Comparison of ENCODE assay signal across 13 cellular contexts in genomic region chr11:115471367-115471766, GRCh38. TPM values are rescaled to one million over a fixed set of nuclear protein-coding genes. Genes with fewer than 3 reads are reported as not detected.
A peak's percentile ranks its signal among the peaks of the same experiment; 100 is the strongest.
DNase-seq lines count a peak whose midpoint lies in the region; ATAC-seq and TF ChIP-seq lines count a peak whose summit lies in the region.
"Had no signal": no experiment of that assay in that cellular context is flagged by ENCODE, and none has a peak within 500 bp of the region (broad histone marks: within the 10 kb centered on the region; RNA-seq: fewer than 3 reads in every experiment).

No MANE protein-coding gene starts in this region.

- H3K27me3 ChIP-seq in lower lobe of right lung (ENCODE audit: low read depth) = no peaks in the 10 kb centered on the region
- H3K27me3 ChIP-seq in CD4-positive, alpha-beta T cell (ENCODE audit: control insufficient read depth, insufficient read depth, low read length) = no peaks in the 10 kb centered on the region

- CTCF ChIA-PET in CD4-positive, alpha-beta T cell (lab: Charles Lee) = no interaction called here

- H3K4me3 Mint-ChIP-seq in CD4-positive, alpha-beta T cell = no peak overlapping the region
- H3K4me3 Mint-ChIP-seq: naive B cell; T-helper 1 cell treated with Interleukin-12 subunit alpha and Interleukin-12 subunit beta and Interleukin-4 antibody, amounts not matched to agents 30 μg/mL and 1 μg/mL, for 36 hours had no signal

- peaks cover 2% of the 10 kb centered on the region for H3K9me3 Mint-ChIP-seq in CD4-positive, alpha-beta T cell
- H3K9me3 Mint-ChIP-seq: T-helper 1 cell treated with Interleukin-12 subunit alpha and Interleukin-12 subunit beta and Interleukin-4 antibody, amounts not matched to agents 30 μg/mL and 1 μg/mL, for 36 hours had no signal

- ATAC-seq in GM18520 (IDR thresholded peaks at IDR 0.05; ENCODE audit: unreplicated experiment) (peak; percentile 62), HG02763 (IDR thresholded peaks at IDR 0.05; ENCODE audit: unreplicated experiment) (peak; percentile 75), lower lobe of right lung (peak; percentile 79 to 93)
- ATAC-seq in CD4-positive, alpha-beta T cell (ENCODE audit: poor library complexity) = no peak

- intact Hi-C loops in lower lobe of right lung (cut with DNase I) = no loop called here
- intact Hi-C loops in CD4-positive, alpha-beta T cell (cut with DNase I, micrococcal nuclease) = no loop called here

- DNase-seq in NOMO-1 treated with DMSO at 0.1 percent for 48 hours (lab: John Stamatoyannopoulos, UW; ENCODE audit: unreplicated experiment) (peak; percentile 54), lower lobe of right lung (no peak), HPDE6-E6E7 (ENCODE audit: extremely low spot score) (no peak), DMS 273 treated with DMSO at 0.1 percent for 48 hours (lab: John Stamatoyannopoulos, UW) (no peak)
- DNase-seq in stimulated activated naive CD4-positive, alpha-beta T cell (lab: John Stamatoyannopoulos, UW) = no peak
- DNase-seq in CD4-positive, alpha-beta T cell = no peak
- DNase-seq: aorta; naive B cell; NCI-H524 treated with DMSO at 0.1 percent for 48 hours; stimulated activated CD8-positive, alpha-beta memory T cell treated with anti-CD3 and anti-CD28 coated beads, Interleukin-4, amount 100 ng/mL, for 48 hours had no signal

- no peaks in the 10 kb centered on the region for H3K36me3 Mint-ChIP-seq in CD4-positive, alpha-beta T cell (ENCODE audit: low read depth)

- no peaks in the 10 kb centered on the region for H3K27me3 Mint-ChIP-seq in CD4-positive, alpha-beta T cell

- no peak for TF ChIP-seq CTCF in lower lobe of right lung (IDR thresholded peaks at IDR 0.05)
- no peak for TF ChIP-seq CTCF in CD4-positive, alpha-beta T cell (IDR thresholded peaks at IDR 0.05)

- no peak overlapping the region for H3K27ac Mint-ChIP-seq in CD4-positive, alpha-beta T cell
- H3K27ac Mint-ChIP-seq: naive B cell; T-helper 1 cell treated with Interleukin-12 subunit alpha and Interleukin-12 subunit beta and Interleukin-4 antibody, amounts not matched to agents 30 μg/mL and 1 μg/mL, for 36 hours had no signal

- H3K9me3 ChIP-seq in lower lobe of right lung = no peaks in the 10 kb centered on the region
- H3K9me3 ChIP-seq in CD4-positive, alpha-beta T cell (ENCODE audit: control insufficient read depth, low read length) = no peaks in the 10 kb centered on the region

- H3K36me3 ChIP-seq in lower lobe of right lung = no peaks in the 10 kb centered on the region

- no peaks in the 10 kb centered on the region for H3K4me1 ChIP-seq in lower lobe of right lung

- H3K4me3 ChIP-seq in lower lobe of right lung = no peak overlapping the region

- H3K4me1 Mint-ChIP-seq in CD4-positive, alpha-beta T cell (ENCODE audit: low read depth) = no peaks in the 10 kb centered on the region
- H3K4me1 Mint-ChIP-seq: naive B cell had no signal

- POLR2A ChIA-PET in CD4-positive, alpha-beta T cell (lab: Charles Lee) = no interaction called here

- H3K27ac ChIP-seq in lower lobe of right lung = no peak overlapping the region
- H3K27ac ChIP-seq in CD4-positive, alpha-beta T cell (ENCODE audit: low read depth, low read length) = no peak overlapping the region

RNA-seq across cellular contexts. Expression of gene CADM1, which starts 32.8 kb away (rescaled TPM):
- total RNA-seq in lower lobe of right lung = 149 TPM
- 1 to 10 TPM; 1.1 to 1.4 TPM for total RNA-seq in CD4-positive, alpha-beta T cell

Comparison
In these comparisons a context has a peak if more than half of its experiments do, and no peak if none do; other contexts are left out.
1. RNA of gene CADM1, which starts 32.8 kb away (total RNA-seq): 149 TPM in lower lobe of right lung (single experiment); 1.1 to 1.4 TPM in CD4-positive, alpha-beta T cell; every median in the first group is over 10 times any median in the second.